13 cellular contexts compared by ENCODE assay signal in genomic region chr16:68719993-68720489, GRCh38. TPM values are rescaled to one million over a fixed set of nuclear protein-coding genes. Genes with fewer than 3 reads are reported as not detected.
A peak's percentile ranks its signal among the peaks of the same experiment; 100 is the strongest.
DNase-seq lines count a peak whose midpoint lies in the region; ATAC-seq lines count a peak whose summit lies in the region.
"Had no signal": no experiment of that assay in that cellular context is flagged by ENCODE, and none has a peak within 500 bp of the region (broad histone marks: within the 10 kb centered on the region; RNA-seq: fewer than 3 reads in every experiment).

No MANE protein-coding gene starts in this region.

- H3K4me1 Mint-ChIP-seq in activated CD4-positive, alpha-beta T cell treated with anti-CD3 and anti-CD28 coated beads for 36 hours, result peaks cover 19% of the 10 kb centered on the region
- H3K4me1 Mint-ChIP-seq in activated T-helper 17 cell treated with anti-CD3 and anti-CD28 coated beads, Interleukin-2, amount 50 U/mL, for 72 hours, result no peaks in the 10 kb centered on the region

- intact Hi-C loops in activated CD4-positive, alpha-beta T cell treated with anti-CD3 and anti-CD28 coated beads for 36 hours (cut with DNase I, micrococcal nuclease), result loop anchor here (1.0 kb wide), 3 partner anchors 32 to 78 kb away; no protein-coding TSS in a partner anchor

- POLR2A ChIA-PET in activated CD4-positive, alpha-beta T cell treated with anti-CD3 and anti-CD28 coated beads for 36 hours (lab: Charles Lee), result interaction anchor here (0.6 to 0.8 kb wide), 3 partner anchors 97 to 503 kb away, joined by 4 to 6 read pairs (median 6); partner anchors contain the start of gene TANGO6

- CTCF ChIA-PET in activated CD4-positive, alpha-beta T cell treated with anti-CD3 and anti-CD28 coated beads for 36 hours (lab: Charles Lee), result interaction anchor here (0.6 kb wide), 1 partner anchor 16 kb away, joined by 3 read pairs; no protein-coding TSS in a partner anchor

- H3K9me3 Mint-ChIP-seq in activated CD4-positive, alpha-beta T cell treated with anti-CD3 and anti-CD28 coated beads for 36 hours (ENCODE audit: low read depth), result no peaks in the 10 kb centered on the region
- H3K9me3 Mint-ChIP-seq in activated T-helper 17 cell treated with anti-CD3 and anti-CD28 coated beads, Interleukin-2, amount 50 U/mL, for 72 hours, result no peaks in the 10 kb centered on the region

- no peaks in the 10 kb centered on the region for H3K27me3 Mint-ChIP-seq in activated CD4-positive, alpha-beta T cell treated with anti-CD3 and anti-CD28 coated beads for 36 hours
- no peaks in the 10 kb centered on the region for H3K27me3 Mint-ChIP-seq in activated T-helper 17 cell treated with anti-CD3 and anti-CD28 coated beads, Interleukin-2, amount 50 U/mL, for 72 hours

- no peaks in the 10 kb centered on the region for H3K36me3 Mint-ChIP-seq in activated CD4-positive, alpha-beta T cell treated with anti-CD3 and anti-CD28 coated beads for 36 hours (ENCODE audit: low read depth)
- no peaks in the 10 kb centered on the region for H3K36me3 Mint-ChIP-seq in activated T-helper 17 cell treated with anti-CD3 and anti-CD28 coated beads, Interleukin-2, amount 50 U/mL, for 72 hours (ENCODE audit: low read depth)

- ATAC-seq in activated CD4-positive, alpha-beta T cell treated with anti-CD3 and anti-CD28 coated beads for 36 hours, result peak; percentile 96
- peak; percentile 86 for ATAC-seq in GM19395 (IDR thresholded peaks at IDR 0.05; ENCODE audit: unreplicated experiment)
- ATAC-seq in HG02885 (IDR thresholded peaks at IDR 0.05; ENCODE audit: poor library complexity, unreplicated experiment), result peak; percentile 58
- peak; percentile 95 for ATAC-seq in activated T-helper 17 cell treated with anti-CD3 and anti-CD28 coated beads, Interleukin-2, amount 50 U/mL, for 72 hours (replicated peaks)
- ATAC-seq: SK-N-SH treated with all-trans-retinoic acid at 6 μM for 48 hours had no signal

- DNase-seq in activated CD4-positive, alpha-beta T cell treated with anti-CD3 and anti-CD28 coated beads for 36 hours, result peak; percentile 64
- DNase-seq in activated CD4-positive, alpha-beta T cell treated with anti-CD3 and anti-CD28 coated beads, Interleukin-2, amount 50 U/mL, for 1 hour, result no peak
- DNase-seq in AG08396 (ENCODE audit: low spot score) (no peak), glomerular visceral epithelial cell (ENCODE audit: extremely low spot score) (no peak), DMS153 (lab: John Stamatoyannopoulos, UW) (no peak)
- DNase-seq: 8988T; activated CD8-positive, alpha-beta memory T cell treated with anti-CD3 and anti-CD28 coated beads, Interleukin-2, amount 50 U/mL, for 4 hours; Karpas-422; NCI-H510A treated with DMSO at 0.1 percent for 48 hours had no signal

- H3K27ac Mint-ChIP-seq in activated CD4-positive, alpha-beta T cell treated with anti-CD3 and anti-CD28 coated beads for 36 hours, result peak overlapping the region; percentile 82
- peak overlapping the region; percentile 67 for H3K27ac Mint-ChIP-seq in activated T-helper 17 cell treated with anti-CD3 and anti-CD28 coated beads, Interleukin-2, amount 50 U/mL, for 72 hours

- no peak overlapping the region for H3K4me3 Mint-ChIP-seq in activated CD4-positive, alpha-beta T cell treated with anti-CD3 and anti-CD28 coated beads for 36 hours
- H3K4me3 Mint-ChIP-seq in activated T-helper 17 cell treated with anti-CD3 and anti-CD28 coated beads, Interleukin-2, amount 50 U/mL, for 72 hours, result peak overlapping the region; percentile 6

RNA-seq across cellular contexts. Expression of gene CDH1, which starts 17.1 kb away (rescaled TPM):
- 1 to 10 TPM; 4.5 to 9.1 TPM for total RNA-seq in activated CD4-positive, alpha-beta T cell treated with anti-CD3 and anti-CD28 coated beads for 36 hours
- 1 to 10 TPM; 1.8 to 3.0 TPM for total RNA-seq in activated T-helper 17 cell treated with anti-CD3 and anti-CD28 coated beads, Interleukin-2, amount 50 U/mL, for 72 hours
